Comparison of ENCODE assay signal across 1 cellular context in the genomic region with DNA sequence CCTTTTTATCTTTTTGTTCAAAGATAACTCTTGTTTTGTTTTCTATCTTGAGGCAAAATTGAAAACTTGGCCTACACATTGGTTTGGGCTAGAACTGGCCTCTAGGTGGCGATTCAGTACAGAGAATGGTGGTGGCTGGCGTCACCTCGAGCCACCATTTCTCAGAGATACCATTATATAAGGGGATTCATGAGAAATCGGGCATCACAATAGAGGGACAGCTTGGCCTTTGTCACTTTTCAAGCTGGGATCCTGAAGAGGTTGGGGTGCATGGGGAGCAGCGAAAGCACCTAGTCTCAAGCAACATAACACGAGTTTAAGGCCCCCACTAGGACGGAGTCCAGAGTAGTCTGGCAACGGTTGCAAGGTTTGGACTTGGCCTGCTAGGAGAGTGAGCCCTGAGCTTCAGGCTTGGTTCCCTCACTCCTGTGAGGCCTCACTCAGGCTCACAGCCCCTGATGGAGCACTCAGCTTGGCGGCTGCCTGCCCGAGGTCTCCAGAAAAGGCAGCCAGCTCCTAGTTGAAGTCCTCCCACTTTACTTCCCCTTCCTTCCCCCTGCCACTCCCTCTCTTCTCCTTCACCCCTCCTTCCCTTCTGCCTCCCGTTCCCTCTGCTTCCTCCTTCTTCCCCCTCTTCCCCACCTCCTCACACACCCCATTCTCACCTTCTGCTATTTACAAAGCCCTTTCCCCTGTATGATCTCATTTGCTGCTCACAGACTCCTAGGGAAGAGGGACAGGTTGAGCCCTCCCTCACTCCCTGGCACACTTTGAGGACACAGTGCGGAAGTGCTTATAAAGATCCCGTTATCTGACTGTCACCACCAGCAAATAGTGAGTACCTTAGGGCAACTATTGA.
A peak's percentile ranks its signal among the peaks of the same experiment; 100 is the strongest.
TF ChIP-seq lines count a peak whose summit lies in the region.

No MANE protein-coding gene starts in this region.

TF ChIP-seq in HEK293, 187 proteins besides CTCF, POLR2A, EP300 and RAD21 (continued from another document and continues in another):
- TF ChIP-seq ZNF707 (tag by site-specific recombination; IDR thresholded peaks at IDR 0.05): no peak
- TF ChIP-seq, protein P1, sequence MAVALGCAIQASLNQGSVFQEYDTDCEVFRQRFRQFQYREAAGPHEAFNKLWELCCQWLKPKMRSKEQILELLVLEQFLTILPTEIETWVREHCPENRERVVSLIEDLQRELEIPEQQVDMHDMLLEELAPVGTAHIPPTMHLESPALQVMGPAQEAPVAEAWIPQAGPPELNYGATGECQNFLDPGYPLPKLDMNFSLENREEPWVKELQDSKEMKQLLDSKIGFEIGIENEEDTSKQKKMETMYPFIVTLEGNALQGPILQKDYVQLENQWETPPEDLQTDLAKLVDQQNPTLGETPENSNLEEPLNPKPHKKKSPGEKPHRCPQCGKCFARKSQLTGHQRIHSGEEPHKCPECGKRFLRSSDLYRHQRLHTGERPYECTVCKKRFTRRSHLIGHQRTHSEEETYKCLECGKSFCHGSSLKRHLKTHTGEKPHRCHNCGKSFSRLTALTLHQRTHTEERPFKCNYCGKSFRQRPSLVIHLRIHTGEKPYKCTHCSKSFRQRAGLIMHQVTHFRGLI (tag by site-specific recombination; IDR thresholded peaks at IDR 0.05): no peak
- TF ChIP-seq, protein P2, sequence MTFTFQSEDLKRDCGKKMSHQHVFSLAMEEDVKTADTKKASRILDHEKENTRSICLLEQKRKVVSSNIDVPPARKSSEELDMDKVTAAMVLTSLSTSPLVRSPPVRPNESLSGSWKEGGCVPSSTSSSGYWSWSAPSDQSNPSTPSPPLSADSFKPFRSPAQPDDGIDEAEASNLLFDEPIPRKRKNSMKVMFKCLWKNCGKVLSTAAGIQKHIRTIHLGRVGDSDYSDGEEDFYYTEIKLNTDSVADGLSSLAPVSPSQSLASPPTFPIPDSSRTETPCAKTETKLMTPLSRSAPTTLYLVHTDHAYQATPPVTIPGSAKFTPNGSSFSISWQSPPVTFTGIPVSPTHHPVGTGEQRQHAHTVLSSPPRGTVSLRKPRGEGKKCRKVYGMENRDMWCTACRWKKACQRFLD (tag by site-specific recombination; IDR thresholded peaks at IDR 0.05): no peak
- no peak for TF ChIP-seq OVOL3 (tag by site-specific recombination; IDR thresholded peaks at IDR 0.05)
- TF ChIP-seq ZNF76 (tag by site-specific recombination; IDR thresholded peaks at IDR 0.05; ENCODE audit: borderline replicate concordance, low read depth): no peak
- TF ChIP-seq ZNF677 (tag by site-specific recombination; IDR thresholded peaks at IDR 0.05): no peak
- TF ChIP-seq, protein P3, sequence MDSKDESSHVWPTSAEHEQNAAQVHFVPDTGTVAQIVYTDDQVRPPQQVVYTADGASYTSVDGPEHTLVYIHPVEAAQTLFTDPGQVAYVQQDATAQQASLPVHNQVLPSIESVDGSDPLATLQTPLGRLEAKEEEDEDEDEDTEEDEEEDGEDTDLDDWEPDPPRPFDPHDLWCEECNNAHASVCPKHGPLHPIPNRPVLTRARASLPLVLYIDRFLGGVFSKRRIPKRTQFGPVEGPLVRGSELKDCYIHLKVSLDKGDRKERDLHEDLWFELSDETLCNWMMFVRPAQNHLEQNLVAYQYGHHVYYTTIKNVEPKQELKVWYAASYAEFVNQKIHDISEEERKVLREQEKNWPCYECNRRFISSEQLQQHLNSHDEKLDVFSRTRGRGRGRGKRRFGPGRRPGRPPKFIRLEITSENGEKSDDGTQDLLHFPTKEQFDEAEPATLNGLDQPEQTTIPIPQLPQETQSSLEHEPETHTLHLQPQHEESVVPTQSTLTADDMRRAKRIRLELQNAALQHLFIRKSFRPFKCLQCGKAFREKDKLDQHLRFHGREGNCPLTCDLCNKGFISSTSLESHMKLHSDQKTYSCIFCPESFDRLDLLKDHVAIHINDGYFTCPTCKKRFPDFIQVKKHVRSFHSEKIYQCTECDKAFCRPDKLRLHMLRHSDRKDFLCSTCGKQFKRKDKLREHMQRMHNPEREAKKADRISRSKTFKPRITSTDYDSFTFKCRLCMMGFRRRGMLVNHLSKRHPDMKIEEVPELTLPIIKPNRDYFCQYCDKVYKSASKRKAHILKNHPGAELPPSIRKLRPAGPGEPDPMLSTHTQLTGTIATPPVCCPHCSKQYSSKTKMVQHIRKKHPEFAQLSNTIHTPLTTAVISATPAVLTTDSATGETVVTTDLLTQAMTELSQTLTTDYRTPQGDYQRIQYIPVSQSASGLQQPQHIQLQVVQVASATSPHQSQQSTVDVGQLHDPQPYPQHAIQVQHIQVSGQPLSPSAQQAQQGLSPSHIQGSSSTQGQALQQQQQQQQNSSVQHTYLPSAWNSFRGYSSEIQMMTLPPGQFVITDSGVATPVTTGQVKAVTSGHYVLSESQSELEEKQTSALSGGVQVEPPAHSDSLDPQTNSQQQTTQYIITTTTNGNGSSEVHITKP (tag by site-specific recombination; IDR thresholded peaks at IDR 0.05): peak; percentile 57
- TF ChIP-seq SETDB1 (IDR thresholded peaks at IDR 0.05; ENCODE audit: insufficient read length, low read length): no peak
- no peak for TF ChIP-seq ZNF184 (tag by site-specific recombination; IDR thresholded peaks at IDR 0.05)
- no peak for TF ChIP-seq ZBTB20 (tag by site-specific recombination; IDR thresholded peaks at IDR 0.05)
- TF ChIP-seq, protein P4, sequence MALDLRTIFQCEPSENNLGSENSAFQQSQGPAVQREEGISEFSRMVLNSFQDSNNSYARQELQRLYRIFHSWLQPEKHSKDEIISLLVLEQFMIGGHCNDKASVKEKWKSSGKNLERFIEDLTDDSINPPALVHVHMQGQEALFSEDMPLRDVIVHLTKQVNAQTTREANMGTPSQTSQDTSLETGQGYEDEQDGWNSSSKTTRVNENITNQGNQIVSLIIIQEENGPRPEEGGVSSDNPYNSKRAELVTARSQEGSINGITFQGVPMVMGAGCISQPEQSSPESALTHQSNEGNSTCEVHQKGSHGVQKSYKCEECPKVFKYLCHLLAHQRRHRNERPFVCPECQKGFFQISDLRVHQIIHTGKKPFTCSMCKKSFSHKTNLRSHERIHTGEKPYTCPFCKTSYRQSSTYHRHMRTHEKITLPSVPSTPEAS (tag by site-specific recombination; IDR thresholded peaks at IDR 0.05): no peak
- TF ChIP-seq, protein P5, sequence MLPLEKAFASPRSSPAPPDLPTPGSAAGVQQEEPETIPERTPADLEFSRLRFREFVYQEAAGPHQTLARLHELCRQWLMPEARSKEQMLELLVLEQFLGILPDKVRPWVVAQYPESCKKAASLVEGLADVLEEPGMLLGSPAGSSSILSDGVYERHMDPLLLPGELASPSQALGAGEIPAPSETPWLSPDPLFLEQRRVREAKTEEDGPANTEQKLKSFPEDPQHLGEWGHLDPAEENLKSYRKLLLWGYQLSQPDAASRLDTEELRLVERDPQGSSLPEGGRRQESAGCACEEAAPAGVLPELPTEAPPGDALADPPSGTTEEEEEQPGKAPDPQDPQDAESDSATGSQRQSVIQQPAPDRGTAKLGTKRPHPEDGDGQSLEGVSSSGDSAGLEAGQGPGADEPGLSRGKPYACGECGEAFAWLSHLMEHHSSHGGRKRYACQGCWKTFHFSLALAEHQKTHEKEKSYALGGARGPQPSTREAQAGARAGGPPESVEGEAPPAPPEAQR (tag by site-specific recombination; IDR thresholded peaks at IDR 0.05): no peak
- peak; percentile 39; the same call in 1 of the 2 replicates for TF ChIP-seq ZFHX2 (tag by site-specific recombination; conservative IDR thresholded peaks at IDR 0.05)
- no peak for TF ChIP-seq ZNF155 (tag by site-specific recombination; IDR thresholded peaks at IDR 0.05)
- TF ChIP-seq, protein P6, sequence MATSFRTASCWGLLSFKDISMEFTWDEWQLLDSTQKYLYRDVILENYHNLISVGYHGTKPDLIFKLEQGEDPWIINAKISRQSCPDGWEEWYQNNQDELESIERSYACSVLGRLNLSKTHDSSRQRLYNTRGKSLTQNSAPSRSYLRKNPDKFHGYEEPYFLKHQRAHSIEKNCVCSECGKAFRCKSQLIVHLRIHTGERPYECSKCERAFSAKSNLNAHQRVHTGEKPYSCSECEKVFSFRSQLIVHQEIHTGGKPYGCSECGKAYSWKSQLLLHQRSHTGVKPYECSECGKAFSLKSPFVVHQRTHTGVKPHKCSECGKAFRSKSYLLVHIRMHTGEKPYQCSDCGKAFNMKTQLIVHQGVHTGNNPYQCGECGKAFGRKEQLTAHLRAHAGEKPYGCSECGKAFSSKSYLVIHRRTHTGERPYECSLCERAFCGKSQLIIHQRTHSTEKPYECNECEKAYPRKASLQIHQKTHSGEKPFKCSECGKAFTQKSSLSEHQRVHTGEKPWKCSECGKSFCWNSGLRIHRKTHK (tag by site-specific recombination; IDR thresholded peaks at IDR 0.05): no peak
- 0 out of 2 replicates have a peak, but pooled peaks have one; percentile 17 for TF ChIP-seq ZXDB (tag by site-specific recombination; IDR thresholded peaks at IDR 0.05)
- no peak for TF ChIP-seq ZNF132 (tag by site-specific recombination; IDR thresholded peaks at IDR 0.05; ENCODE audit: borderline replicate concordance)
- TF ChIP-seq, protein P7, sequence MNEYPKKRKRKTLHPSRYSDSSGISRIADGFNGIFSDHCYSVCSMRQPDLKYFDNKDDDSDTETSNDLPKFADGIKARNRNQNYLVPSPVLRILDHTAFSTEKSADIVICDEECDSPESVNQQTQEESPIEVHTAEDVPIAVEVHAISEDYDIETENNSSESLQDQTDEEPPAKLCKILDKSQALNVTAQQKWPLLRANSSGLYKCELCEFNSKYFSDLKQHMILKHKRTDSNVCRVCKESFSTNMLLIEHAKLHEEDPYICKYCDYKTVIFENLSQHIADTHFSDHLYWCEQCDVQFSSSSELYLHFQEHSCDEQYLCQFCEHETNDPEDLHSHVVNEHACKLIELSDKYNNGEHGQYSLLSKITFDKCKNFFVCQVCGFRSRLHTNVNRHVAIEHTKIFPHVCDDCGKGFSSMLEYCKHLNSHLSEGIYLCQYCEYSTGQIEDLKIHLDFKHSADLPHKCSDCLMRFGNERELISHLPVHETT (tag by site-specific recombination; IDR thresholded peaks at IDR 0.05): no peak
- TF ChIP-seq ZFP37 (tag by site-specific recombination; IDR thresholded peaks at IDR 0.05): no peak
- no peak for TF ChIP-seq ZNF623 (tag by site-specific recombination; IDR thresholded peaks at IDR 0.05)
- TF ChIP-seq, protein P8, sequence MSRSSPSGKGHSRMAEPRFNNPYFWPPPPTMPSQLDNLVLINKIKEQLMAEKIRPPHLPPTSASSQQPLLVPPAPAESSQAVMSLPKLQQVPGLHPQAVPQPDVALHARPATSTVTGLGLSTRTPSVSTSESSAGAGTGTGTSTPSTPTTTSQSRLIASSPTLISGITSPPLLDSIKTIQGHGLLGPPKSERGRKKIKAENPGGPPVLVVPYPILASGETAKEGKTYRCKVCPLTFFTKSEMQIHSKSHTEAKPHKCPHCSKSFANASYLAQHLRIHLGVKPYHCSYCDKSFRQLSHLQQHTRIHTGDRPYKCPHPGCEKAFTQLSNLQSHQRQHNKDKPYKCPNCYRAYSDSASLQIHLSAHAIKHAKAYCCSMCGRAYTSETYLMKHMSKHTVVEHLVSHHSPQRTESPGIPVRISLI (tag by site-specific recombination; IDR thresholded peaks at IDR 0.05): no peak
- no peak for TF ChIP-seq BCL11A (tag by site-specific recombination; IDR thresholded peaks at IDR 0.05; ENCODE audit: low read depth)
- TF ChIP-seq ZNF248 (tag by site-specific recombination; IDR thresholded peaks at IDR 0.05): no peak
- TF ChIP-seq, protein P9, sequence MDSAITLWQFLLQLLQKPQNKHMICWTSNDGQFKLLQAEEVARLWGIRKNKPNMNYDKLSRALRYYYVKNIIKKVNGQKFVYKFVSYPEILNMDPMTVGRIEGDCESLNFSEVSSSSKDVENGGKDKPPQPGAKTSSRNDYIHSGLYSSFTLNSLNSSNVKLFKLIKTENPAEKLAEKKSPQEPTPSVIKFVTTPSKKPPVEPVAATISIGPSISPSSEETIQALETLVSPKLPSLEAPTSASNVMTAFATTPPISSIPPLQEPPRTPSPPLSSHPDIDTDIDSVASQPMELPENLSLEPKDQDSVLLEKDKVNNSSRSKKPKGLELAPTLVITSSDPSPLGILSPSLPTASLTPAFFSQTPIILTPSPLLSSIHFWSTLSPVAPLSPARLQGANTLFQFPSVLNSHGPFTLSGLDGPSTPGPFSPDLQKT (IDR thresholded peaks at IDR 0.05; ENCODE audit: borderline replicate concordance, low read depth, low read length): no peak
- no peak for TF ChIP-seq KLF1 (tag by site-specific recombination; IDR thresholded peaks at IDR 0.05)
- no peak for TF ChIP-seq KLF16 (tag by site-specific recombination; IDR thresholded peaks at IDR 0.05)
- no peak for TF ChIP-seq ZNF311 (tag by site-specific recombination; IDR thresholded peaks at IDR 0.05; ENCODE audit: borderline replicate concordance)
- TF ChIP-seq KLF9 (tag by site-specific recombination; IDR thresholded peaks at IDR 0.05; ENCODE audit: low read depth): no peak
- TF ChIP-seq ZNF112 (tag by site-specific recombination; IDR thresholded peaks at IDR 0.05): no peak
- no peak for TF ChIP-seq ZFP3 (tag by site-specific recombination; IDR thresholded peaks at IDR 0.05; ENCODE audit: low read depth)
- peak; percentile 59; the same call in 1 of the 2 replicates for TF ChIP-seq MZF1 (tag by site-specific recombination; IDR thresholded peaks at IDR 0.05; ENCODE audit: borderline replicate concordance)
- TF ChIP-seq ZNF626 (tag by site-specific recombination; IDR thresholded peaks at IDR 0.05): no peak
